In the genomic region with DNA sequence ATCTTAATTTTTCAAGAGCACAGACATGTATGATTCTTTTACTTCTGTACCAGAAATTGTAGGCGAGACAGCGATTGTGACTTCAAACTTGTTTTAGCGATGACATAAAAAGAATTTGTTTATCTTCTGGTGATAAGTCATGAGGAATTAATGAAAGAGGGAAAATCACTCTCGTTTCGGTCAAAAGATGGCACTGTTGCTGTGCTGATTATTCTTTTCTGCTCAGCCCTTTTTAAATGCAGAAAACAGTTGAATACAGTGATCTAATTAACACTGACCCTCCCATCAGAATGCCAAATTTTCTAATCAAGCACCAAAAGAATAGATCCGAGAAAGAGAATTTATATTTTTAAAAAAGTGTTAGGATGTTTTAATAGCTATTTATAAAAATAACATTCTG, we compare ENCODE assay signal across 9 cellular contexts. TPM values are rescaled to one million over a fixed set of nuclear protein-coding genes. Genes with fewer than 3 reads are reported as not detected.
DNase-seq lines count a peak whose midpoint lies in the region; ATAC-seq, FAIRE-seq and TF ChIP-seq lines count a peak whose summit lies in the region.
"Had no signal": no experiment of that assay in that cellular context is flagged by ENCODE, and none has a peak within 500 bp of the region (broad histone marks: within the 10 kb centered on the region; RNA-seq: fewer than 3 reads in every experiment).

No MANE protein-coding gene starts in this region.

- H3K27ac ChIP-seq in KMS-11, result no peak overlapping the region
- no peak overlapping the region for H3K27ac ChIP-seq in keratinocyte (ENCODE audit: control insufficient read depth, insufficient read depth, low read length)

- H3K4me2 ChIP-seq in KMS-11 (no peak overlapping the region), keratinocyte (ENCODE audit: control insufficient read depth, extremely low read depth, insufficient read depth, low read depth, low read length) (no peak overlapping the region)

- H3K4me3 ChIP-seq in BE2C (ENCODE audit: low read depth, low read length), result no peak overlapping the region; the same call in 1 of the 2 replicates
- no peak overlapping the region for H3K4me3 ChIP-seq in KMS-11 (IDR thresholded peaks at IDR 0.05; ENCODE audit: insufficient read depth, low read depth, low read length)
- no peak overlapping the region for H3K4me3 ChIP-seq in keratinocyte (ENCODE audit: control insufficient read depth in 2 of 3, extremely low read depth in 1 of 3, insufficient read depth in 2 of 3, low read depth in 1 of 3, low read length in 3 of 3)

- TF ChIP-seq CTCF in BE2C (IDR thresholded peaks at IDR 0.05; ENCODE audit: low read depth, low read length), result peak; percentile 73
- TF ChIP-seq CTCF in KMS-11 (conservative IDR thresholded peaks at IDR 0.05; ENCODE audit: low read depth, low read length), result peak; percentile 42; the same call in 1 of the 2 replicates
- peak in 2 of 3 experiments; percentile 28 to 49 for TF ChIP-seq CTCF in keratinocyte (optimal IDR thresholded peaks at IDR 0.05 in 1 of 3, IDR thresholded peaks at IDR 0.05 in 1 of 3, conservative IDR thresholded peaks at IDR 0.05 in 1 of 3; ENCODE audit: extremely low read depth in 1 of 3, insufficient read depth in 2 of 3, low read length in 3 of 3)

- dilution Hi-C loops in keratinocyte (cut with MboI; ENCODE audit: extremely low pct_ligation_motif_present, low sequenced_read_pairs), result no loop called here

- H3K9ac ChIP-seq in KMS-11 (no peak overlapping the region), keratinocyte (ENCODE audit: control insufficient read depth, extremely low read depth, insufficient read depth, low read length) (no peak overlapping the region)

- H3K79me2 ChIP-seq in KMS-11 (ENCODE audit: insufficient read depth, low read depth) (no peaks in the 10 kb centered on the region), keratinocyte (ENCODE audit: control insufficient read depth, insufficient read depth, low read length) (no peaks in the 10 kb centered on the region)

- H3K36me3 ChIP-seq in BE2C, result peaks cover 7% of the 10 kb centered on the region
- H3K36me3 ChIP-seq in KMS-11 (ENCODE audit: insufficient read depth), result no peaks in the 10 kb centered on the region
- H3K36me3 ChIP-seq in keratinocyte (ENCODE audit: control insufficient read depth in 2 of 2, extremely low read depth in 1 of 2, insufficient read depth in 2 of 2, low read length in 2 of 2), result no peaks in the 10 kb centered on the region

- no peaks in the 10 kb centered on the region for H4K20me1 ChIP-seq in KMS-11 (ENCODE audit: insufficient read depth)
- no peaks in the 10 kb centered on the region for H4K20me1 ChIP-seq in keratinocyte (ENCODE audit: control insufficient read depth, extremely low read depth, insufficient read depth, low read length)

- no peak for ATAC-seq in GM19455 (IDR thresholded peaks at IDR 0.05; ENCODE audit: unreplicated experiment)
- no peak for ATAC-seq in GM19395 (IDR thresholded peaks at IDR 0.05; ENCODE audit: unreplicated experiment)
- no peak for ATAC-seq in HG02623 (IDR thresholded peaks at IDR 0.05; ENCODE audit: unreplicated experiment)

- H3K4me1 ChIP-seq in BE2C, result peaks cover 25% of the 10 kb centered on the region
- no peaks in the 10 kb centered on the region for H3K4me1 ChIP-seq in KMS-11 (ENCODE audit: low read depth, poor library complexity, severe bottlenecking)
- H3K4me1 ChIP-seq in keratinocyte (ENCODE audit: control insufficient read depth, extremely low read depth, insufficient read depth, low read length), result peaks cover 2% of the 10 kb centered on the region

- H3K9me1 ChIP-seq in keratinocyte (ENCODE audit: control insufficient read depth, extremely low read depth, insufficient read depth, low read length), result no peaks in the 10 kb centered on the region

- H3K9me3 ChIP-seq in BE2C (no peaks in the 10 kb centered on the region), keratinocyte (ENCODE audit: control insufficient read depth, low read depth, low read length) (no peaks in the 10 kb centered on the region)

- FAIRE-seq in keratinocyte (lab: Jason Lieb, UNC), result peak; percentile 62

- H2AFZ ChIP-seq in KMS-11 (ENCODE audit: low read depth) (no peak overlapping the region), keratinocyte (ENCODE audit: control insufficient read depth, low read length) (no peak overlapping the region)

- DNase-seq in BE2C (peak; percentile 36), amniotic stem cell (lab: John Stamatoyannopoulos, UW) (peak; percentile 5), keratinocyte (ENCODE audit: low read depth, low spot score) (no peak), HuH-7.5 (ENCODE audit: low spot score) (no peak)
- DNase-seq: activated gamma-delta T cell had no signal

- H3K27me3 ChIP-seq in BE2C (no peaks in the 10 kb centered on the region), KMS-11 (ENCODE audit: insufficient read depth, low read depth) (no peaks in the 10 kb centered on the region), keratinocyte (ENCODE audit: control insufficient read depth, extremely low read depth, insufficient read depth, low read length) (no peaks in the 10 kb centered on the region)

RNA-seq across cellular contexts. Expression of a gene that starts 52.6 kb away (rescaled TPM):
- polyA plus RNA-seq in BE2C (2012; ENCODE audit: insufficient read depth, insufficient read length, low read depth), result 8.2 TPM
- polyA plus RNA-seq in keratinocyte, result 3.7 to 6.4 TPM (median 4.2 TPM) in 3 replicates
- polyA plus RNA-seq in keratinocyte (2011; ENCODE audit: low read depth), result 1.4 TPM
- polyA plus RNA-seq in keratinocyte (2011; cell fraction: cytosol; rRNA removed), result 3.0 and 5.1 TPM in 2 replicates
- polyA plus RNA-seq in keratinocyte (2011; cell fraction: nucleus; rRNA removed), result 5.1 and 5.2 TPM in 2 replicates
- 4.5 and 4.7 TPM in 2 replicates for polyA plus RNA-seq in keratinocyte (2012; ENCODE audit: low replicate concordance)
- 9.3 to 23.6 TPM (median 10.1 TPM) in 3 replicates for polyA minus RNA-seq in keratinocyte
- polyA minus RNA-seq in keratinocyte (2011; cell fraction: cytosol; rRNA and poly(A)+ RNA removed), result 1.3 TPM
- 8.5 and 13.8 TPM in 2 replicates for polyA minus RNA-seq in keratinocyte (2011; cell fraction: nucleus; rRNA and poly(A)+ RNA removed)

RNA-seq across cellular contexts. Expression of a gene that starts 52.8 kb away (rescaled TPM):
- polyA plus RNA-seq in BE2C (2012; ENCODE audit: insufficient read depth, insufficient read length, low read depth), result 7.8 TPM
- polyA plus RNA-seq in keratinocyte, result 2.3 to 3.6 TPM (median 2.6 TPM) in 3 replicates
- 1.0 TPM for polyA plus RNA-seq in keratinocyte (2011; ENCODE audit: low read depth)
- 1.1 and 2.1 TPM in 2 replicates for polyA plus RNA-seq in keratinocyte (2011; cell fraction: cytosol; rRNA removed)
- 3.4 and 4.7 TPM in 2 replicates for polyA plus RNA-seq in keratinocyte (2011; cell fraction: nucleus; rRNA removed)
- 1.3 and 3.2 TPM in 2 replicates for polyA plus RNA-seq in keratinocyte (2012; ENCODE audit: low replicate concordance)
- polyA minus RNA-seq in keratinocyte, result 1.6 to 3.8 TPM (median 1.6 TPM) in 3 replicates
- 2.7 TPM for polyA minus RNA-seq in keratinocyte (2011; cell fraction: cytosol; rRNA and poly(A)+ RNA removed)
- 3.8 and 5.5 TPM in 2 replicates for polyA minus RNA-seq in keratinocyte (2011; cell fraction: nucleus; rRNA and poly(A)+ RNA removed)

Comparison
In these comparisons a context has a peak if more than half of its experiments do, and no peak if none do; other contexts are left out.
1. DNase-seq: peak in BE2C (single experiment) and amniotic stem cell (single experiment); none in keratinocyte (single experiment) and HuH-7.5 (single experiment).
2. Peak in every context shown above with its lines, with median percentiles within 50 percentile points of each other: CTCF ChIP-seq.